Comparison of ENCODE assay signal across 23 cellular contexts in the genomic region with DNA sequence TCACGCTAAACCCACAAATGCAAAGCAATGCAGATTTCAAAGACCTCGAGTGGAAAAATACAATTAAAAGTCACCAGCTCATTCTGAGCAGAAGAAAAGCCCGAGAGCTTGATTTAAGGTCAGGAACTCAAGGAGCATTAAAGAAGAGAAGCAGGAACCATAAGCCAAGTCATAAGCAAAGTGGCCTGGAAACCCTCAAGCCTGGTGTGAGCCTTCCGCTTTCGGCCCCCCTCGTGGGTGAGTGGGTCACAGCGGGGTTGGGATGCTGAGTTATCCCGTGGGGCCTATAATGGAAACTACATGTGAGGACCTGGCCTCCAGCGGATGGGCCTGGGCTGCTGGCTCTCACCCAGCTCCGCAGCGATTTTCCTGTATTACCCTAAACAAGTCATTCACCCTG.
"Had no signal": no experiment of that assay in that cellular context is flagged by ENCODE, and none has a peak within 500 bp of the region (broad histone marks: within the 10 kb centered on the region; RNA-seq: fewer than 3 reads in every experiment).

No MANE protein-coding gene starts in this region.

- DNase-seq: cerebellar nuclear complex; effector CD8-positive, alpha-beta T cell; effector memory CD8-positive, alpha-beta T cell; endodermal cell; erythroblast; esophagus squamous epithelium; foreskin fibroblast; foreskin melanocyte; gastrocnemius medialis; heart left ventricle; hypothalamus; immature natural killer cell; islet precursor cell; kidney; kidney glomerular epithelial cell; left ventricle myocardium superior; lower lobe of right lung; mesenchymal stem cell had no signal

- ATAC-seq: effector memory CD8-positive, alpha-beta T cell; esophagus mucosa; gastrocnemius medialis; heart left ventricle; left lung; left ventricle myocardium superior; lower lobe of right lung had no signal

- H3K36me3 ChIP-seq: esophagus squamous epithelium, gastrocnemius medialis, heart left ventricle, left lung, lower lobe of right lung had no signal

- H3K4me3 ChIP-seq: coronary artery, esophagus squamous epithelium, gastrocnemius medialis, heart left ventricle, hepatocyte, left lung, lower lobe of right lung had no signal

- H3K27me3 ChIP-seq: esophagus squamous epithelium, gastrocnemius medialis, heart left ventricle, hepatocyte, left lung had no signal

- H3K4me2 ChIP-seq: hepatocyte had no signal

- H3K27ac ChIP-seq: coronary artery, epithelial cell of prostate, esophagus squamous epithelium, gastrocnemius medialis, left lung, lower lobe of right lung had no signal

- H3K4me1 ChIP-seq: esophagus squamous epithelium, gastrocnemius medialis, heart left ventricle, left lung, lower lobe of right lung had no signal

- H2AFZ ChIP-seq: hepatocyte had no signal

- H3K9me3 ChIP-seq: esophagus squamous epithelium, gastrocnemius medialis had no signal
